In genomic region chr21:35071347-35071746, GRCh38 we compare ENCODE assay signal across 13 cellular contexts.
"Had no signal": no experiment of that assay in that cellular context is flagged by ENCODE, and none has a peak within 500 bp of the region (broad histone marks: within the 10 kb centered on the region; RNA-seq: fewer than 3 reads in every experiment).

No MANE protein-coding gene starts in this region.

- H3K27ac ChIP-seq: gastroesophageal sphincter, heart right ventricle, parathyroid adenoma, suprapubic skin had no signal

- DNase-seq: activated CD4-positive, alpha-beta T cell treated with anti-CD3 and anti-CD28 coated beads, Interleukin-2, amount 10 ng/mL, durations not matched to agents 7 days and 5 days; activated CD8-positive, alpha-beta memory T cell treated with anti-CD3 and anti-CD28 coated beads for 24 hours; dermis blood vessel endothelial cell; effector memory CD8-positive, alpha-beta T cell; heart right ventricle; mammary epithelial cell; naive thymus-derived CD4-positive, alpha-beta T cell; stimulated activated naive CD4-positive, alpha-beta T cell treated with Interleukin-2 at 50 U/mL for 16 hours; trophoblast cell had no signal

- H3K27me3 ChIP-seq: gastroesophageal sphincter, suprapubic skin had no signal

- H3K4me3 Mint-ChIP-seq: activated CD4-positive, alpha-beta T cell treated with anti-CD3 and anti-CD28 coated beads, Interleukin-2, amount 10 ng/mL, durations not matched to agents 7 days and 5 days; effector memory CD8-positive, alpha-beta T cell; naive thymus-derived CD4-positive, alpha-beta T cell had no signal

- H3K4me1 ChIP-seq: parathyroid adenoma, suprapubic skin had no signal

- H2AFZ ChIP-seq: parathyroid adenoma had no signal

- H3K27me3 Mint-ChIP-seq: activated CD4-positive, alpha-beta T cell treated with anti-CD3 and anti-CD28 coated beads, Interleukin-2, amount 10 ng/mL, durations not matched to agents 7 days and 5 days; naive thymus-derived CD4-positive, alpha-beta T cell had no signal

- H3K4me3 ChIP-seq: gastroesophageal sphincter, heart right ventricle, suprapubic skin had no signal

- H3K36me3 ChIP-seq: gastroesophageal sphincter, heart right ventricle, suprapubic skin had no signal

- H3K79me2 ChIP-seq: parathyroid adenoma had no signal

- H3K27ac Mint-ChIP-seq: activated CD4-positive, alpha-beta T cell treated with anti-CD3 and anti-CD28 coated beads, Interleukin-2, amount 10 ng/mL, durations not matched to agents 7 days and 5 days; effector memory CD8-positive, alpha-beta T cell; naive thymus-derived CD4-positive, alpha-beta T cell had no signal

- H3K9me3 ChIP-seq: gastroesophageal sphincter, suprapubic skin had no signal

- ATAC-seq: effector memory CD8-positive, alpha-beta T cell; gastroesophageal sphincter; heart right ventricle; left lobe of liver; naive thymus-derived CD4-positive, alpha-beta T cell had no signal

- H3K9ac ChIP-seq: parathyroid adenoma had no signal
